ENCODE assay signal across 8 cellular contexts in genomic region chr19:2602391-2603181, GRCh38.
DNase-seq lines count a peak whose midpoint lies in the region; ATAC-seq and TF ChIP-seq lines count a peak whose summit lies in the region.

No MANE protein-coding gene starts in this region.

- H3K27me3 Mint-ChIP-seq in neural crest cell (ENCODE audit: low read depth) = peaks cover 23% of the 10 kb centered on the region

- DNase-seq in AG04450 (ENCODE audit: low read depth, low spot score) (peak; percentile 80), RWPE1 (ENCODE audit: low spot score) (peak; percentile 41), foreskin fibroblast (peak; percentile 95 to 97), neural crest cell (ENCODE audit: low read depth, low spot score) (no peak), OCI-M2 (lab: John Stamatoyannopoulos, UW; ENCODE audit: unreplicated experiment) (no peak), NCI-H187 (lab: John Stamatoyannopoulos, UW) (no peak)

- no peak overlapping the region for H3K4me3 Mint-ChIP-seq in neural crest cell

- TF ChIP-seq CTCF in AG04450 (IDR thresholded peaks at IDR 0.05; ENCODE audit: low read depth, low read length) (0 out of 2 replicates have a peak, but pooled peaks have one; percentile 13), RWPE1 (conservative IDR thresholded peaks at IDR 0.05; ENCODE audit: low read depth) (no peak), foreskin fibroblast (IDR thresholded peaks at IDR 0.05; ENCODE audit: low read depth, low read length) (no peak), neural crest cell (conservative IDR thresholded peaks at IDR 0.05) (no peak)

- H3K27ac ChIP-seq in AG04450 (ENCODE audit: low read depth, low read length) (peak overlapping the region; percentile 68), RWPE1 (peak overlapping the region; percentile 87)

- H3K4me3 ChIP-seq in AG04450 (ENCODE audit: low read depth, low read length) (peak overlapping the region; percentile 31), foreskin fibroblast (ENCODE audit: low read depth in 1 of 2, low read length in 2 of 2) (peak overlapping the region; percentile 34 to 36)

- H3K9me3 Mint-ChIP-seq in neural crest cell = no peaks in the 10 kb centered on the region

- CTCF ChIA-PET in AG04450 (lab: Charles Lee) = interaction anchor here (1.0 to 1.1 kb wide), 2 partner anchors 9 to 11 kb away, joined by 4 read pairs; no protein-coding TSS in a partner anchor
- CTCF ChIA-PET in RWPE1 (lab: Yijun Ruan, JAX) = interaction anchor here (0.5 to 0.8 kb wide), 2 partner anchors 12 to 1485 kb away, joined by 4 to 7 read pairs; no protein-coding TSS in a partner anchor

- POLR2A ChIA-PET in AG04450 (lab: Yijun Ruan, JAX) (interaction anchor here (0.6 to 7.5 kb wide), 8 partner anchors 9 to 175 kb away, joined by 3 to 167 read pairs (median 4); partner anchors contain the start of genes GADD45B and TIMM13), RWPE1 (lab: Yijun Ruan, JAX; ENCODE audit: low non-redundant PET) (interaction anchor here (0.6 kb wide), 3 partner anchors 91 to 1387 kb away, joined by 4 to 7 read pairs (median 4); no protein-coding TSS in a partner anchor)

- peaks cover 23% of the 10 kb centered on the region for H3K4me1 Mint-ChIP-seq in neural crest cell

- no peaks in the 10 kb centered on the region for H3K27me3 ChIP-seq in AG04450 (ENCODE audit: control insufficient read depth, insufficient read depth, low read length)

- peaks cover 4% of the 10 kb centered on the region for H3K9me3 ChIP-seq in AG04450 (ENCODE audit: control insufficient read depth, insufficient read depth, low read length)

- ATAC-seq in GM18520 (IDR thresholded peaks at IDR 0.05; ENCODE audit: unreplicated experiment) (no peak), GM21381 (IDR thresholded peaks at IDR 0.05; ENCODE audit: unreplicated experiment) (no peak)

- peak overlapping the region; percentile 27 for H3K27ac Mint-ChIP-seq in neural crest cell (ENCODE audit: unreplicated experiment)

- no peaks in the 10 kb centered on the region for H3K36me3 Mint-ChIP-seq in neural crest cell (ENCODE audit: low read depth)

Comparison
In these comparisons a context has a peak if more than half of its experiments do, and no peak if none do; other contexts are left out.
1. DNase-seq: peak in AG04450 (single experiment), RWPE1 (single experiment) and foreskin fibroblast (2 of 2); none in neural crest cell (single experiment), OCI-M2 (single experiment) and NCI-H187 (0 of 2).